ENCODE assay signal across 15 cellular contexts in genomic region chr4:10783351-10783750, GRCh38.
DNase-seq lines count a peak whose midpoint lies in the region; FAIRE-seq and TF ChIP-seq lines count a peak whose summit lies in the region.
"Had no signal": no experiment of that assay in that cellular context is flagged by ENCODE, and none has a peak within 500 bp of the region (broad histone marks: within the 10 kb centered on the region; RNA-seq: fewer than 3 reads in every experiment).

No MANE protein-coding gene starts in this region.

- FAIRE-seq in H54 (lab: Jason Lieb, UNC) = no peak

- H3K27me3 ChIP-seq in skeletal muscle satellite cell (ENCODE audit: control insufficient read depth, insufficient read depth, low read length) (no peaks in the 10 kb centered on the region), tibial nerve (no peaks in the 10 kb centered on the region)

- peak; percentile 10 for DNase-seq in H54 (ENCODE audit: insufficient read length, low spot score)
- no peak for DNase-seq in activated T-helper 2 cell treated with anti-CD3 and anti-CD28 coated beads, Interferon-gamma antibody, Interleukin-2, Interleukin-4, amounts not matched to agents 10 μg/mL and 5 μg/mL and 100 μg/mL, durations not matched to agents 14 hours and 24 hours and 36 hours (ENCODE audit: low spot score)
- DNase-seq in fibroblast of the aortic adventitia (ENCODE audit: low read depth) = peak; percentile 83
- DNase-seq in tibial nerve (ENCODE audit: low spot score in 2 of 2) = no peak
- DNase-seq in NAMALWA (ENCODE audit: low spot score) = no peak
- no peak for DNase-seq in putamen (ENCODE audit: low spot score)
- DNase-seq: activated CD4-positive, alpha-beta T cell treated with anti-CD3 and anti-CD28 coated beads, Interleukin-2, amount 50 U/mL, for 4 hours; activated gamma-delta T cell treated with Interleukin-2 at 50 U/mL for 16 hours; CD4-positive, alpha-beta memory T cell; immature natural killer cell; NCI-H1048; NCI-H2227 treated with DMSO at 0.1 percent for 48 hours had no signal

- H3K36me3 Mint-ChIP-seq in activated T-helper 2 cell treated with anti-CD3 and anti-CD28 coated beads, Interferon-gamma antibody, Interleukin-2, Interleukin-4, amounts not matched to agents 10 μg/mL and 5 μg/mL and 100 μg/mL, durations not matched to agents 14 hours and 24 hours and 36 hours (ENCODE audit: low read depth) = peaks cover 3% of the 10 kb centered on the region
- H3K36me3 Mint-ChIP-seq: CD4-positive, alpha-beta memory T cell; immature natural killer cell had no signal

- H3K9ac ChIP-seq in skeletal muscle satellite cell (ENCODE audit: low read depth, low read length) = peak overlapping the region; percentile 35

- no peaks in the 10 kb centered on the region for H3K27me3 Mint-ChIP-seq in activated T-helper 2 cell treated with anti-CD3 and anti-CD28 coated beads, Interferon-gamma antibody, Interleukin-2, Interleukin-4, amounts not matched to agents 10 μg/mL and 5 μg/mL and 100 μg/mL, durations not matched to agents 14 hours and 24 hours and 36 hours (ENCODE audit: low read depth)
- H3K27me3 Mint-ChIP-seq: CD4-positive, alpha-beta memory T cell; central memory CD8-positive, alpha-beta T cell had no signal

- peaks cover 4% of the 10 kb centered on the region for H3K9me3 Mint-ChIP-seq in activated T-helper 2 cell treated with anti-CD3 and anti-CD28 coated beads, Interferon-gamma antibody, Interleukin-2, Interleukin-4, amounts not matched to agents 10 μg/mL and 5 μg/mL and 100 μg/mL, durations not matched to agents 14 hours and 24 hours and 36 hours
- H3K9me3 Mint-ChIP-seq: central memory CD8-positive, alpha-beta T cell; immature natural killer cell; T-helper 1 cell treated with Interleukin-12 subunit alpha and Interleukin-12 subunit beta and Interleukin-4 antibody, amounts not matched to agents 30 μg/mL and 1 μg/mL, for 36 hours had no signal

- peak overlapping the region; percentile 33 for H3K4me2 ChIP-seq in skeletal muscle satellite cell (ENCODE audit: low read length)

- no peaks in the 10 kb centered on the region for H3K9me3 ChIP-seq in skeletal muscle satellite cell (replicated peaks; ENCODE audit: low read length)
- peaks cover 0 to 4% (median 0%) of the 10 kb centered on the region in 4 donors for H3K9me3 ChIP-seq in tibial nerve

- H3K4me3 Mint-ChIP-seq in activated T-helper 2 cell treated with anti-CD3 and anti-CD28 coated beads, Interferon-gamma antibody, Interleukin-2, Interleukin-4, amounts not matched to agents 10 μg/mL and 5 μg/mL and 100 μg/mL, durations not matched to agents 14 hours and 24 hours and 36 hours (ENCODE audit: low read depth) = no peak overlapping the region
- H3K4me3 Mint-ChIP-seq: CD4-positive, alpha-beta memory T cell; central memory CD8-positive, alpha-beta T cell; immature natural killer cell; T-helper 1 cell treated with Interleukin-12 subunit alpha and Interleukin-12 subunit beta and Interleukin-4 antibody, amounts not matched to agents 30 μg/mL and 1 μg/mL, for 36 hours had no signal

- TF ChIP-seq POLR2A in H54 (IDR thresholded peaks at IDR 0.05; ENCODE audit: low read depth, low read length) (no peak), tibial nerve (IDR thresholded peaks at IDR 0.05) (no peak)

- H3K36me3 ChIP-seq in skeletal muscle satellite cell (ENCODE audit: insufficient read depth, low read length) (no peaks in the 10 kb centered on the region), tibial nerve (no peaks in the 10 kb centered on the region)

- peaks cover 18% of the 10 kb centered on the region for H3K4me1 Mint-ChIP-seq in activated T-helper 2 cell treated with anti-CD3 and anti-CD28 coated beads, Interferon-gamma antibody, Interleukin-2, Interleukin-4, amounts not matched to agents 10 μg/mL and 5 μg/mL and 100 μg/mL, durations not matched to agents 14 hours and 24 hours and 36 hours (ENCODE audit: low read depth)
- H3K4me1 Mint-ChIP-seq: CD4-positive, alpha-beta memory T cell; central memory CD8-positive, alpha-beta T cell; immature natural killer cell had no signal

- H3K27ac Mint-ChIP-seq in activated T-helper 2 cell treated with anti-CD3 and anti-CD28 coated beads, Interferon-gamma antibody, Interleukin-2, Interleukin-4, amounts not matched to agents 10 μg/mL and 5 μg/mL and 100 μg/mL, durations not matched to agents 14 hours and 24 hours and 36 hours = peak overlapping the region; percentile 7
- H3K27ac Mint-ChIP-seq: CD4-positive, alpha-beta memory T cell; immature natural killer cell; T-helper 1 cell treated with Interleukin-12 subunit alpha and Interleukin-12 subunit beta and Interleukin-4 antibody, amounts not matched to agents 30 μg/mL and 1 μg/mL, for 36 hours had no signal

- WGBS in tibial nerve, 2 donors = 44% methylated on average over 3 of the region's 3 CpGs

- H3K4me1 ChIP-seq in skeletal muscle satellite cell (ENCODE audit: control insufficient read depth, insufficient read depth, low read length) (peaks cover 16% of the 10 kb centered on the region), tibial nerve (peaks cover 0 to 7% (median 0%) of the 10 kb centered on the region in 4 donors)

- no peak overlapping the region for H3K27ac ChIP-seq in tibial nerve

- TF ChIP-seq EP300 in tibial nerve (IDR thresholded peaks at IDR 0.05) = no peak

- TF ChIP-seq CTCF in fibroblast of the aortic adventitia (IDR thresholded peaks at IDR 0.05; ENCODE audit: insufficient read depth, low read length) (no peak), tibial nerve (IDR thresholded peaks at IDR 0.05) (no peak)

- H3K4me3 ChIP-seq in fibroblast of the aortic adventitia (ENCODE audit: low read depth, low read length) (no peak overlapping the region), skeletal muscle satellite cell (ENCODE audit: low read length) (no peak overlapping the region), tibial nerve (no peak overlapping the region)

- intact Hi-C loops in activated T-helper 2 cell treated with anti-CD3 and anti-CD28 coated beads, Interferon-gamma antibody, Interleukin-2, Interleukin-4, amounts not matched to agents 10 μg/mL and 5 μg/mL and 100 μg/mL, durations not matched to agents 14 hours and 24 hours and 36 hours (cut with micrococcal nuclease) = loop anchor here (2.0 kb wide), 1 partner anchor 53 kb away; no protein-coding TSS in a partner anchor

Comparison
In these comparisons a context has a peak if more than half of its experiments do, and no peak if none do; other contexts are left out.
1. DNase-seq: peak in H54 (single experiment) and fibroblast of the aortic adventitia (single experiment); none in activated T-helper 2 cell treated with anti-CD3 and anti-CD28 coated beads, Interferon-gamma antibody, Interleukin-2, Interleukin-4, amounts not matched to agents 10 μg/mL and 5 μg/mL and 100 μg/mL, durations not matched to agents 14 hours and 24 hours and 36 hours (single experiment), tibial nerve (0 of 2), NAMALWA (single experiment) and putamen (single experiment).